In the genomic region with DNA sequence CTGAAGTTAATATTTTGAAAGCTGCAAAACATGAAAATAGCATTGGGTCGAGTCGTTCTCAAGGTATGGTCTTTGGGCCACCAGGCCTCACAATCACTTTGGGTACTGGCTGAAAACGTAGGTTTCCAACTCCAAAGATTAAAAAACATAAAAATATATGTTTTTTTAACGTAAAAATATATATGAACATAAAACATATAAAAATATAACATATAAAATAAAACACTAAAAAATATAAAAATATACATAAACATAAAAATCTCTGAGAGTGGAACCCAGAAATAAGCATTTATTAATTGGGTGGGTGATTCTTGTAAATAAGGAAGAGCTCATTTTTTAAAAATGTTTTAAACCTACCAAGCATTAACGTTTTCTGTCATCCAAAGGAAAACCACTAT, we compare ENCODE assay signal across 1 cellular context.
TF ChIP-seq lines count a peak whose summit lies in the region.

No MANE protein-coding gene starts in this region.

TF ChIP-seq in liver, 16 proteins besides CTCF, POLR2A, EP300 and RAD21 (continued from another document):
- TF ChIP-seq MAX (IDR thresholded peaks at IDR 0.05) (no peak), JUND (IDR thresholded peaks at IDR 0.05) (no peak), HNF4G (IDR thresholded peaks at IDR 0.05) (no peak)
